In the genomic region with DNA sequence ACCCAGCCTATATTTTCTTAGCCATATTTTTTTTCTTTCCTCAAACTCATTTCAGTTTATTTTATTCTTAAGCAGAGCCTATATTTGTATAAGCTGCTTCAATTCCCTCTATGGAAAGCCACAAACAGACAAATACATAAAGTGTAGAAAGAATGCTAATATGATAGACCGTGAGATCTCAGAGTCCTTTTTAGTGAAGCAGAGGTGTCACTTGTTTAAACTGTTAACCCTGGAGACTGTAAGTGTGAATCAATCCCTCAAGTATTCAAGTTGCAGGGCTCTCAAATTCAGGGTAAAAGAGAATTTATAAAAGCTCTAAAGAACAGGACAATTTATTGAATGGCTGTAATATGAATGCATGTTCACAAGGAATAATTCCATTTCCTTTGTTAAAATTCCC, we compare ENCODE assay signal across 11 cellular contexts.
"Had no signal": no experiment of that assay in that cellular context is flagged by ENCODE, and none has a peak within 500 bp of the region (broad histone marks: within the 10 kb centered on the region; RNA-seq: fewer than 3 reads in every experiment).

No MANE protein-coding gene starts in this region.

- H3K27me3 ChIP-seq: breast epithelium, SJSA1, transverse colon had no signal

- DNase-seq: activated CD4-positive, CD25-positive, alpha-beta regulatory T cell treated with anti-CD3 and anti-CD28 coated beads, Interleukin-2, amount 50 U/mL, for 72 hours; endodermal cell; midbrain; transverse colon had no signal

- H3K27me3 Mint-ChIP-seq: activated naive CD4-positive, alpha-beta T cell treated with anti-CD3 and anti-CD28 coated beads, Interleukin-2, amount 50 U/mL, for 24 hours; dendritic cell treated with granulocyte-macrophage colony-stimulating factor and Interleukin-4, amounts not matched to agents 40 ng/mL and 50 ng/mL, for 4 days; stimulated activated memory B cell treated with anti-CD40 and anti-IgM and Interleukin-4, amounts not matched to agents 10 μg/mL and 1 μg/mL and 100 μg/mL, for 72 hours had no signal

- H3K4me1 ChIP-seq: breast epithelium had no signal

- H3K9ac ChIP-seq: parathyroid adenoma had no signal

- H3K4me3 ChIP-seq: breast epithelium, lung, SJSA1, transverse colon had no signal

- H3K4me3 Mint-ChIP-seq: dendritic cell treated with granulocyte-macrophage colony-stimulating factor and Interleukin-4, amounts not matched to agents 40 ng/mL and 50 ng/mL, for 4 days; endodermal cell; stimulated activated memory B cell treated with anti-CD40 and anti-IgM and Interleukin-4, amounts not matched to agents 10 μg/mL and 1 μg/mL and 100 μg/mL, for 72 hours had no signal

- H3K9me3 ChIP-seq: breast epithelium, SJSA1, transverse colon had no signal

- ATAC-seq: stimulated activated memory B cell treated with anti-CD40 and anti-IgM and Interleukin-4, amounts not matched to agents 10 μg/mL and 1 μg/mL and 100 μg/mL, for 72 hours had no signal

- H3K36me3 ChIP-seq: breast epithelium, SJSA1, transverse colon had no signal

- H3K36me3 Mint-ChIP-seq: activated naive CD4-positive, alpha-beta T cell treated with anti-CD3 and anti-CD28 coated beads, Interleukin-2, amount 50 U/mL, for 24 hours; stimulated activated memory B cell treated with anti-CD40 and anti-IgM and Interleukin-4, amounts not matched to agents 10 μg/mL and 1 μg/mL and 100 μg/mL, for 72 hours had no signal

- H3K27ac ChIP-seq: parathyroid adenoma, SJSA1 had no signal

- H3K4me1 Mint-ChIP-seq: endodermal cell; stimulated activated memory B cell treated with anti-CD40 and anti-IgM and Interleukin-4, amounts not matched to agents 10 μg/mL and 1 μg/mL and 100 μg/mL, for 72 hours had no signal

- H3K79me2 ChIP-seq: parathyroid adenoma had no signal

- H3K9me3 Mint-ChIP-seq: activated naive CD4-positive, alpha-beta T cell treated with anti-CD3 and anti-CD28 coated beads, Interleukin-2, amount 50 U/mL, for 24 hours; dendritic cell treated with granulocyte-macrophage colony-stimulating factor and Interleukin-4, amounts not matched to agents 40 ng/mL and 50 ng/mL, for 4 days; endodermal cell; stimulated activated memory B cell treated with anti-CD40 and anti-IgM and Interleukin-4, amounts not matched to agents 10 μg/mL and 1 μg/mL and 100 μg/mL, for 72 hours had no signal

- H3K27ac Mint-ChIP-seq: dendritic cell treated with granulocyte-macrophage colony-stimulating factor and Interleukin-4, amounts not matched to agents 40 ng/mL and 50 ng/mL, for 4 days; endodermal cell; stimulated activated memory B cell treated with anti-CD40 and anti-IgM and Interleukin-4, amounts not matched to agents 10 μg/mL and 1 μg/mL and 100 μg/mL, for 72 hours had no signal
